14 cellular contexts compared by ENCODE assay signal in the genomic region with DNA sequence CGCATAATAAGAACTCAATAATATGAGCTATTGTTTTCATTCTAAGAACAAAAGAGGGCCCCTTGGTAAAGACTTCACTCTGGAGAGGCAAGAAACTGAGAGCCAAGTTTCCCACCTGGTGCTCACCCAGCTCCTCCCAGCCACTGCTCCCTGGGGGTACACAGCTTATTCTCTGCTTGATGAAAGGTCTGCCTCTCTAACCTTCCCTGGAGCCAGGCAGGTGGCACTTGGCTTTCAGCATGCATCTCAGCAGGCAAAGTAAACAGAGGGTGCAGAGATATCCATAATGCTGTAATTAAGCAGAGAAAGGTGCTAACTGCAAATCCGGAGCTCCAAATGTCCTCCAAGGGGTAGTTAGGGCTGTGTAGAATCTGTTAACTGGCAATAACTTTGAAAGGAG.
"Had no signal": no experiment of that assay in that cellular context is flagged by ENCODE, and none has a peak within 500 bp of the region (broad histone marks: within the 10 kb centered on the region; RNA-seq: fewer than 3 reads in every experiment).

No MANE protein-coding gene starts in this region.

- H3K9me3 ChIP-seq: prostate gland, right lobe of liver, spleen had no signal

- H3K4me3 ChIP-seq: prostate gland, right lobe of liver, spleen had no signal

- H3K27ac ChIP-seq: brain microvascular endothelial cell, prostate gland, right lobe of liver, spleen had no signal

- H3K36me3 ChIP-seq: brain microvascular endothelial cell, prostate gland, right lobe of liver, spleen had no signal

- H3K4me1 ChIP-seq: prostate gland, right lobe of liver, spleen had no signal

- DNase-seq: activated CD4-positive, alpha-beta T cell treated with anti-CD3 and anti-CD28 coated beads for 1 hour; activated CD4-positive, alpha-beta T cell treated with anti-CD3 and anti-CD28 coated beads, Interleukin-2, amount 50 U/mL, for 48 hours; activated gamma-delta T cell; activated T-cell treated with anti-CD3 and anti-CD28 coated beads, Interleukin-2, amount 50 U/mL, for 48 hours; brain microvascular endothelial cell; erythroblast; mesendoderm; right lobe of liver; spleen; stimulated activated CD4-positive, alpha-beta T cell treated with anti-CD3 and anti-CD28 coated beads, Interleukin-2, amount 100 ng/mL, for 24 hours; stimulated activated naive B cell treated with anti-CD40 and anti-IgM and Interleukin-4, amounts not matched to agents 10 μg/mL and 1 μg/mL and 100 μg/mL, for 72 hours; substantia nigra; trophoblast cell had no signal
